Comparison of ENCODE assay signal across 23 cellular contexts in the genomic region with DNA sequence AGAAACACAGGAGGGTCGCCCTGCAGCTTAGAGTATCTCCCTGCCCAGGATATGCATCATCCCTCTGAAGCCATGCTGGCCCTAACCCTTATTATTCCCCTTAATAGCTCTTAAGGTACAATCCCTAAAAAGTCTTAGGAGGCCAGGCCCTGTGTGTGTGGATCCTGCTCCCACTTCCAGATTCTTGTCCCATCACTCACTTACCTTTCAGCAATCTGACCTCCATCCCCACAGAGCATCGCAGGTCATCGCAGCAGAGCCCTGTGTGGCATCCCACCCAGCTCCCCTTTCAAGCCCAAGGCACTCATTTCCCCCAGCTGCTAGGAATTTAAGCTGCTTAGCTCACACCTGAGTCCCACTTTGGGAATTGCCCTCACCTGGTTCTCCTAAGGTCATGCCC.
"Had no signal": no experiment of that assay in that cellular context is flagged by ENCODE, and none has a peak within 500 bp of the region (broad histone marks: within the 10 kb centered on the region; RNA-seq: fewer than 3 reads in every experiment).

No MANE protein-coding gene starts in this region.

- ATAC-seq: gastrocnemius medialis; lower lobe of right lung; naive thymus-derived CD8-positive, alpha-beta T cell; WTC11 had no signal

- H3K36me3 ChIP-seq: ascending aorta, breast epithelium, esophagus squamous epithelium, gastrocnemius medialis, lower lobe of right lung, sigmoid colon, upper lobe of left lung had no signal

- H3K27ac Mint-ChIP-seq: mesothelial cell of epicardium; naive thymus-derived CD8-positive, alpha-beta T cell; WTC11 had no signal

- H3K27me3 ChIP-seq: ascending aorta, breast epithelium, esophagus squamous epithelium, gastrocnemius medialis, sigmoid colon, testis, upper lobe of left lung had no signal

- FAIRE-seq: colon, islet of Langerhans had no signal

- H3K36me3 Mint-ChIP-seq: mesothelial cell of epicardium, WTC11 had no signal

- H3K9me3 ChIP-seq: ascending aorta, breast epithelium, esophagus squamous epithelium, gastrocnemius medialis, lower lobe of right lung, sigmoid colon, testis, upper lobe of left lung had no signal

- H3K4me3 ChIP-seq: ascending aorta, breast epithelium, esophagus squamous epithelium, gastrocnemius medialis, lower lobe of right lung, sigmoid colon, testis, upper lobe of left lung had no signal

- H3K9me3 Mint-ChIP-seq: central memory CD8-positive, alpha-beta T cell; mesothelial cell of epicardium; WTC11 had no signal

- H3K4me3 Mint-ChIP-seq: central memory CD8-positive, alpha-beta T cell; mesothelial cell of epicardium; naive thymus-derived CD8-positive, alpha-beta T cell; WTC11 had no signal

- H3K27me3 Mint-ChIP-seq: central memory CD8-positive, alpha-beta T cell; progenitor cell of endocrine pancreas had no signal

- H3K4me1 ChIP-seq: ascending aorta, breast epithelium, gastrocnemius medialis, lower lobe of right lung, sigmoid colon, upper lobe of left lung had no signal

- DNase-seq: activated T-cell treated with anti-CD3 and anti-CD28 coated beads, Interleukin-2, amount 50 U/mL, for 1 hour; effector memory CD4-positive, alpha-beta T cell; esophagus squamous epithelium; gastrocnemius medialis; hippocampal formation; lower lobe of right lung; naive thymus-derived CD8-positive, alpha-beta T cell; retina; sigmoid colon; stimulated activated CD4-positive, alpha-beta T cell treated with anti-CD3 and anti-CD28 coated beads, Interleukin-2, amount 100 ng/mL, for 48 hours; stimulated activated CD8-positive, alpha-beta memory T cell treated with anti-CD3 and anti-CD28 coated beads, Interleukin-4, amount 100 ng/mL, for 48 hours; stimulated activated naive CD4-positive, alpha-beta T cell; T-helper 9 cell; testis; upper lobe of left lung had no signal

- H3K27ac ChIP-seq: ascending aorta, breast epithelium, esophagus squamous epithelium, gastrocnemius medialis, lower lobe of right lung, sigmoid colon, testis, upper lobe of left lung had no signal
